16 cellular contexts compared by ENCODE assay signal in the genomic region with DNA sequence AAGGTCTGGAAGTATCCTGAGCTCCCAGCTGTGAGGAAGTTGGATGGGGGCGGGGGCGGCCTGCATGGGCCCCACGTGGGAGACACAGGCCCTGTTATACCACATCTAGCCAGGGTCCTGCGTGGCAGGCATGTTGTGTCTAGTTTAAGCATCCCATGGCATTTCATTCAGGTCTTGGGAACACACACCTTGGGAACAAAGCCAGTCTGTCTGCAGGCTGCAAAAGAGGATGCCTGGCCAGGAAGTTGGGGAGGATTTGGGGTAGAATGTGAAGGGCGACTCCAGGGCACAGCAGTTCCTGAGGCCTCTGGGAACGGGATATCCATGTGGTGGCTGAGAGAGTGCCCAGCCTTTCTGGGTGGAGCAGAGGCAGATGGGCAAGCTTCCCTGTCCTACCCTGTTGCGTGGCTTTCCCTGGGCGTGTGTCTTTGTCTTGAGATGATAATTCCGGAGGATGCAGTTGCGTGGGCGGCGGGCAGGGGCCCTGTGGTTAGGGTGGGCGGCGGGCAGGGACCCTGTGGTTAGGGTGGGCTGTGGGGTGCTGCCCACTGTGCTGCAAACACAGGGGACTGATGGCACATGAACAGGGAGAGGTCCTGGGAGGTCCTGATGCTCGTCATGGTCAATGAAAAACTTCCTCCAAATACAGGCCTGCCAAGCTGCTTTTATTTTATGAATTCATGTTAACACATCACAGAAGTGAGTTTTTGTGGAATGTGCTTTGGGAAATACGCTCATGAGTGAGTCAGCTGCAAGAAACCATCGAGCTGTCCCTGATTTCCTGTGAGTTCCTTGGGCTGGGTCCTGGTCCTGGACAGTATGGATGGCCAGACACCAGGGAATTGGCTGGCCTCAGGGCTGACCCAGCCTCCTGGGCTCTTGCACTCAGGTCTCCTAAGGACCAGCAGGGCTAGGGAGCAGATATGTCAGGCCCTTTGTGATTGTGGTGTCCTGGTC.
DNase-seq lines count a peak whose midpoint lies in the region; ATAC-seq and TF ChIP-seq lines count a peak whose summit lies in the region.
"Had no signal": no experiment of that assay in that cellular context is flagged by ENCODE, and none has a peak within 500 bp of the region (broad histone marks: within the 10 kb centered on the region; RNA-seq: fewer than 3 reads in every experiment).

No MANE protein-coding gene starts in this region.

- TF ChIP-seq CTCF in brain (conservative IDR thresholded peaks at IDR 0.05): no peak
- TF ChIP-seq CTCF in hepatocyte (IDR thresholded peaks at IDR 0.05; ENCODE audit: poor library complexity): no peak
- TF ChIP-seq CTCF in stomach (IDR thresholded peaks at IDR 0.05): no peak

- WGBS in hepatocyte (ENCODE audit: low lambda C conversion rate, missing lambda C conversion rate): 77% methylated on average over 17 of the region's 17 CpGs
- 57 to 76% (median 65%) methylated on average over 14 to 17 of the region's 17 CpGs for WGBS in stomach, 5 donors

- H3K36me3 Mint-ChIP-seq in brain: no peaks in the 10 kb centered on the region
- H3K36me3 Mint-ChIP-seq: activated naive CD4-positive, alpha-beta T cell treated with anti-CD3 and anti-CD28 coated beads, Interleukin-2, amount 10 ng/mL, durations not matched to agents 7 days and 5 days; natural killer cell had no signal

- TF ChIP-seq EP300 in stomach (IDR thresholded peaks at IDR 0.05): no peak

- peak overlapping the region in 3 of 5 experiments; percentile 61 to 93 (median 80) for H3K27ac Mint-ChIP-seq in brain
- H3K27ac Mint-ChIP-seq: activated naive CD4-positive, alpha-beta T cell treated with anti-CD3 and anti-CD28 coated beads, Interleukin-2, amount 10 ng/mL, durations not matched to agents 7 days and 5 days; natural killer cell had no signal

- no peak overlapping the region for H2AFZ ChIP-seq in hepatocyte

- H3K36me3 ChIP-seq in hepatocyte (replicated peaks; ENCODE audit: insufficient read depth, low read depth) (no peaks in the 10 kb centered on the region), stomach (no peaks in the 10 kb centered on the region)
- H3K36me3 ChIP-seq: esophagus squamous epithelium, transverse colon had no signal

- H3K9me3 ChIP-seq in hepatocyte (ENCODE audit: low read depth) (no peaks in the 10 kb centered on the region), stomach (no peaks in the 10 kb centered on the region)
- H3K9me3 ChIP-seq: esophagus squamous epithelium, transverse colon had no signal

- H3K9me3 Mint-ChIP-seq in brain: peaks cover 0 to under 1% (median 0%) of the 10 kb centered on the region in 5 experiments
- H3K9me3 Mint-ChIP-seq: activated naive CD4-positive, alpha-beta T cell treated with anti-CD3 and anti-CD28 coated beads, Interleukin-2, amount 10 ng/mL, durations not matched to agents 7 days and 5 days; natural killer cell had no signal

- no peak for ATAC-seq in HG03457 (IDR thresholded peaks at IDR 0.05; ENCODE audit: unreplicated experiment)
- no peak for ATAC-seq in HG02885 (IDR thresholded peaks at IDR 0.05; ENCODE audit: poor library complexity, unreplicated experiment)
- ATAC-seq: natural killer cell had no signal

- no peak overlapping the region for H3K4me2 ChIP-seq in hepatocyte

- no peak for TF ChIP-seq POLR2A in stomach (IDR thresholded peaks at IDR 0.05)

- H3K4me1 ChIP-seq in hepatocyte (ENCODE audit: insufficient read depth) (no peaks in the 10 kb centered on the region), stomach (no peaks in the 10 kb centered on the region)
- H3K4me1 ChIP-seq: transverse colon had no signal

- H4K20me1 ChIP-seq in hepatocyte (ENCODE audit: insufficient read depth, poor library complexity, severe bottlenecking): no peaks in the 10 kb centered on the region

- no peaks in the 10 kb centered on the region for H3K9me2 ChIP-seq in hepatocyte (replicated peaks; ENCODE audit: insufficient read depth)

- no peaks in the 10 kb centered on the region for H3K79me2 ChIP-seq in hepatocyte

- peaks cover 7% of the 10 kb centered on the region for H3K27me3 Mint-ChIP-seq in brain
- H3K27me3 Mint-ChIP-seq: activated naive CD4-positive, alpha-beta T cell treated with anti-CD3 and anti-CD28 coated beads, Interleukin-2, amount 10 ng/mL, durations not matched to agents 7 days and 5 days had no signal

- intact Hi-C loops in stomach (cut with DNase I; ENCODE audit: low total_unique reads): no loop called here

- peak; percentile 25 for DNase-seq in DMS 273 (lab: John Stamatoyannopoulos, UW; ENCODE audit: unreplicated experiment)
- no peak for DNase-seq in DMS 273 treated with DMSO at 0.1 percent for 48 hours (lab: John Stamatoyannopoulos, UW)
- DNase-seq in hepatocyte (ENCODE audit: low spot score): no peak
- peak; percentile 15 for DNase-seq in stomach
- no peak for DNase-seq in NCI-H2029 treated with DMSO at 0.1 percent for 48 hours (lab: John Stamatoyannopoulos, UW)
- DNase-seq: activated naive CD4-positive, alpha-beta T cell treated with anti-CD3 and anti-CD28 coated beads, Interleukin-2, amount 10 ng/mL, durations not matched to agents 7 days and 5 days; esophagus squamous epithelium; natural killer cell; NCI-H1417; stimulated activated CD4-positive, alpha-beta T cell treated with anti-CD3 and anti-CD28 coated beads, Interleukin-4, amount 100 ng/mL, for 24 hours had no signal

- H3K27me3 ChIP-seq in hepatocyte (no peaks in the 10 kb centered on the region), stomach (peaks cover 0 to 5% (median 0%) of the 10 kb centered on the region in 3 donors)
- H3K27me3 ChIP-seq: esophagus squamous epithelium, transverse colon had no signal

- peaks cover 57% of the 10 kb centered on the region for H3K4me1 Mint-ChIP-seq in brain
- H3K4me1 Mint-ChIP-seq: activated naive CD4-positive, alpha-beta T cell treated with anti-CD3 and anti-CD28 coated beads, Interleukin-2, amount 10 ng/mL, durations not matched to agents 7 days and 5 days had no signal

- H3K27ac ChIP-seq in hepatocyte (peak overlapping the region; percentile 22), stomach (peak overlapping the region in 1 of 5 donors; percentile 18)
- H3K27ac ChIP-seq: 22Rv1, transverse colon, VCaP had no signal

- no peak overlapping the region for H3K4me3 Mint-ChIP-seq in brain
- H3K4me3 Mint-ChIP-seq: activated naive CD4-positive, alpha-beta T cell treated with anti-CD3 and anti-CD28 coated beads, Interleukin-2, amount 10 ng/mL, durations not matched to agents 7 days and 5 days; natural killer cell had no signal

- H3K4me3 ChIP-seq in hepatocyte (no peak overlapping the region), stomach (no peak overlapping the region)
- H3K4me3 ChIP-seq: esophagus squamous epithelium, transverse colon had no signal

Comparison
In these comparisons a context has a peak if more than half of its experiments do, and no peak if none do; other contexts are left out.
1. DNase-seq: peak in DMS 273 (single experiment) and stomach (single experiment); none in DMS 273 treated with DMSO at 0.1 percent for 48 hours (single experiment), hepatocyte (single experiment) and NCI-H2029 treated with DMSO at 0.1 percent for 48 hours (single experiment).